Comparison of ENCODE assay signal across 9 cellular contexts in genomic region chr17:77279448-77280303, GRCh38.
A peak's percentile ranks its signal among the peaks of the same experiment; 100 is the strongest.
DNase-seq lines count a peak whose midpoint lies in the region; ATAC-seq and TF ChIP-seq lines count a peak whose summit lies in the region.
"Had no signal": no experiment of that assay in that cellular context is flagged by ENCODE, and none has a peak within 500 bp of the region (broad histone marks: within the 10 kb centered on the region; RNA-seq: fewer than 3 reads in every experiment).

No MANE protein-coding gene starts in this region.

- H3K9me3 ChIP-seq in HEK293 (ENCODE audit: control insufficient read depth, insufficient read depth, low read depth, low read length) (no peaks in the 10 kb centered on the region), adipocyte (ENCODE audit: control insufficient read depth, low read length) (no peaks in the 10 kb centered on the region)
- H3K9me3 ChIP-seq: SJSA1 had no signal

- H3K36me3 ChIP-seq in HEK293 (ENCODE audit: control insufficient read depth in 2 of 2, insufficient read depth in 1 of 2, low read length in 2 of 2) (peaks cover 0 to 4% of the 10 kb centered on the region in 2 experiments; a peak in 1 of 3 replicates), adipocyte (ENCODE audit: control insufficient read depth, insufficient read depth, low read length, severe bottlenecking) (no peaks in the 10 kb centered on the region), kidney epithelial cell (ENCODE audit: control insufficient read depth, insufficient read depth, low read length) (no peaks in the 10 kb centered on the region)
- H3K36me3 ChIP-seq: SJSA1 had no signal

- TF ChIP-seq CTCF in HEK293 (tag by site-specific recombination; IDR thresholded peaks at IDR 0.05) (no peak), kidney epithelial cell (IDR thresholded peaks at IDR 0.05; ENCODE audit: insufficient read depth, low read length, poor library complexity, severe bottlenecking) (peak; percentile 19)

- no peak for ATAC-seq in GM21528 (IDR thresholded peaks at IDR 0.05; ENCODE audit: low FRiP score, unreplicated experiment)

- POLR2A ChIA-PET in HEK293 (lab: Yijun Ruan, JAX), result no interaction called here

- CTCF ChIA-PET in HEK293 (lab: Yijun Ruan, JAX), result interaction anchor here (0.6 to 1.3 kb wide), 3 partner anchors 41 to 75 kb away, joined by 3 to 5 read pairs (median 5); no protein-coding TSS in a partner anchor

- H3K9ac ChIP-seq in adipocyte (ENCODE audit: low read length), result no peak overlapping the region

- H3K4me3 ChIP-seq in HEK293 (ENCODE audit: low read depth, low read length) (no peak overlapping the region), adipocyte (ENCODE audit: low read length) (no peak overlapping the region), kidney epithelial cell (ENCODE audit: low read depth, low read length) (no peak overlapping the region)

- peaks cover 18% of the 10 kb centered on the region for H3K4me1 ChIP-seq in HEK293 (ENCODE audit: control insufficient read depth, insufficient read depth, low read length)
- H3K4me1 ChIP-seq in adipocyte (ENCODE audit: control insufficient read depth, insufficient read depth, low read length), result peaks cover 14% of the 10 kb centered on the region

- H3K27ac ChIP-seq in HEK293 (ENCODE audit: extremely low read depth, low read depth, low read length), result no peak overlapping the region
- H3K27ac ChIP-seq: SJSA1 had no signal

- H3K27me3 ChIP-seq in adipocyte (replicated peaks; ENCODE audit: control insufficient read depth, insufficient read depth, low read length), result peaks cover 5% of the 10 kb centered on the region
- H3K27me3 ChIP-seq in kidney epithelial cell (ENCODE audit: control insufficient read depth, insufficient read depth, low read length), result no peaks in the 10 kb centered on the region
- H3K27me3 ChIP-seq: SJSA1 had no signal

- peak; percentile 28 for DNase-seq in 8988T
- DNase-seq in adipocyte (ENCODE audit: low read depth), result peak; percentile 45
- no peak for DNase-seq in kidney epithelial cell (ENCODE audit: low read depth)
- DNase-seq in NOMO-1 treated with dmso at 0.1 percent for 144 hours (lab: John Stamatoyannopoulos, UW; ENCODE audit: unreplicated experiment), result no peak
- no peak for DNase-seq in central memory CD4-positive, alpha-beta T cell
- DNase-seq in stimulated activated naive CD4-positive, alpha-beta T cell treated with Interleukin-2 at 50 U/mL for 16 hours (lab: John Stamatoyannopoulos, UW), result no peak

TF ChIP-seq in HEK293, 187 proteins besides CTCF, POLR2A, EP300 and RAD21:
- peak; percentile 53 for TF ChIP-seq ZFHX2 (tag by site-specific recombination; conservative IDR thresholded peaks at IDR 0.05)
- peak; percentile 20; the same call in 1 of the 2 replicates for TF ChIP-seq EGR2 (tag by site-specific recombination; IDR thresholded peaks at IDR 0.05; ENCODE audit: low read depth)
- no peak for TF ChIP-seq ZNF660 (tag by site-specific recombination; IDR thresholded peaks at IDR 0.05)

Comparison
In these comparisons a context has a peak if more than half of its experiments do, and no peak if none do; other contexts are left out.
1. DNase-seq: peak in 8988T (single experiment) and adipocyte (single experiment); none in kidney epithelial cell (single experiment), NOMO-1 treated with dmso at 0.1 percent for 144 hours (single experiment), central memory CD4-positive, alpha-beta T cell (single experiment) and stimulated activated naive CD4-positive, alpha-beta T cell treated with Interleukin-2 at 50 U/mL for 16 hours (single experiment).